In genomic region chr2:162118166-162119031, GRCh38 we compare ENCODE assay signal across 11 cellular contexts. TPM values are rescaled to one million over a fixed set of nuclear protein-coding genes. Genes with fewer than 3 reads are reported as not detected.
DNase-seq lines count a peak whose midpoint lies in the region; ATAC-seq and TF ChIP-seq lines count a peak whose summit lies in the region.
"Had no signal": no experiment of that assay in that cellular context is flagged by ENCODE, and none has a peak within 500 bp of the region (broad histone marks: within the 10 kb centered on the region; RNA-seq: fewer than 3 reads in every experiment).

No MANE protein-coding gene starts in this region.

- TF ChIP-seq CTCF in C4-2B (conservative IDR thresholded peaks at IDR 0.05) (no peak), epithelial cell of esophagus (IDR thresholded peaks at IDR 0.05; ENCODE audit: insufficient read depth, low read depth, low read length, missing control alignments) (no peak), neural crest cell (conservative IDR thresholded peaks at IDR 0.05) (no peak), nephron progenitor cell (IDR thresholded peaks at IDR 0.05) (no peak), glutamatergic neuron (IDR thresholded peaks at IDR 0.05; ENCODE audit: partially characterized antibody, unreplicated experiment) (no peak)

- H3K4me1 Mint-ChIP-seq in neural crest cell (no peaks in the 10 kb centered on the region), nephron progenitor cell (no peaks in the 10 kb centered on the region), glutamatergic neuron (ENCODE audit: low read depth, unreplicated experiment) (no peaks in the 10 kb centered on the region)

- ATAC-seq in GM18861 (IDR thresholded peaks at IDR 0.05; ENCODE audit: unreplicated experiment) (no peak), HG03280 (IDR thresholded peaks at IDR 0.05; ENCODE audit: unreplicated experiment) (no peak)

- DNase-seq in NCI-H226: peak; percentile 73
- peak; percentile 90 for DNase-seq in epithelial cell of esophagus (ENCODE audit: low read depth)
- DNase-seq in neural crest cell (ENCODE audit: low read depth, low spot score): no peak
- DNase-seq in nephron progenitor cell: no peak
- DNase-seq in glutamatergic neuron: no peak
- DNase-seq: DMS79 had no signal

- no peak overlapping the region for H3K4me3 ChIP-seq in epithelial cell of esophagus (ENCODE audit: low read length)

- H3K27ac Mint-ChIP-seq in neural crest cell (ENCODE audit: unreplicated experiment): peak overlapping the region; percentile 63
- H3K27ac Mint-ChIP-seq in nephron progenitor cell: no peak overlapping the region
- no peak overlapping the region for H3K27ac Mint-ChIP-seq in glutamatergic neuron (ENCODE audit: unreplicated experiment)

- peaks cover 7% of the 10 kb centered on the region for H3K36me3 Mint-ChIP-seq in neural crest cell (ENCODE audit: low read depth)
- H3K36me3 Mint-ChIP-seq in nephron progenitor cell (ENCODE audit: low read depth): no peaks in the 10 kb centered on the region
- H3K36me3 Mint-ChIP-seq in glutamatergic neuron (ENCODE audit: unreplicated experiment): peaks cover 9% of the 10 kb centered on the region

- H3K27me3 Mint-ChIP-seq in neural crest cell (ENCODE audit: low read depth) (no peaks in the 10 kb centered on the region), nephron progenitor cell (ENCODE audit: low read depth, poor library complexity) (no peaks in the 10 kb centered on the region), glutamatergic neuron (ENCODE audit: unreplicated experiment) (no peaks in the 10 kb centered on the region)

- H3K27ac ChIP-seq in C4-2B: peak overlapping the region; percentile 77

- no peak overlapping the region for H3K4me3 Mint-ChIP-seq in neural crest cell
- H3K4me3 Mint-ChIP-seq in nephron progenitor cell: no peak overlapping the region
- no peak overlapping the region for H3K4me3 Mint-ChIP-seq in glutamatergic neuron (ENCODE audit: unreplicated experiment)

- H3K9me3 Mint-ChIP-seq in neural crest cell (peaks cover 6% of the 10 kb centered on the region), nephron progenitor cell (peaks cover 16% of the 10 kb centered on the region), glutamatergic neuron (ENCODE audit: unreplicated experiment) (peaks cover 2% of the 10 kb centered on the region)

RNA-seq across cellular contexts. Expression of gene GCG, which starts 33.6 kb away (rescaled TPM):
- total RNA-seq in neural crest cell: 0.27 TPM in 1 of 2 replicates, not detected in the other
- total RNA-seq in glutamatergic neuron (ENCODE audit: unreplicated experiment): not detected
- total RNA-seq: dermis microvascular lymphatic vessel endothelial cell, lung microvascular endothelial cell had no signal

RNA-seq across cellular contexts. Expression of gene DPP4, which starts 44.4 kb away (rescaled TPM):
- 0.82 and 1.6 TPM in 2 replicates for total RNA-seq in neural crest cell
- total RNA-seq in glutamatergic neuron (ENCODE audit: unreplicated experiment): 0.20 TPM

Comparison
In these comparisons a context has a peak if more than half of its experiments do, and no peak if none do; other contexts are left out.
1. DNase-seq: peak in NCI-H226 (single experiment) and epithelial cell of esophagus (single experiment); none in neural crest cell (single experiment), nephron progenitor cell (single experiment) and glutamatergic neuron (single experiment).